17 cellular contexts compared by ENCODE assay signal in genomic region chr21:37259426-37259825, GRCh38. TPM values are rescaled to one million over a fixed set of nuclear protein-coding genes. Genes with fewer than 3 reads are reported as not detected.
A peak's percentile ranks its signal among the peaks of the same experiment; 100 is the strongest.
DNase-seq lines count a peak whose midpoint lies in the region; ATAC-seq, FAIRE-seq and TF ChIP-seq lines count a peak whose summit lies in the region.
"Had no signal": no experiment of that assay in that cellular context is flagged by ENCODE, and none has a peak within 500 bp of the region (broad histone marks: within the 10 kb centered on the region; RNA-seq: fewer than 3 reads in every experiment).

No MANE protein-coding gene starts in this region.

- H3K27me3 ChIP-seq in H7 (ENCODE audit: control insufficient read depth, insufficient read depth, low read length): no peaks in the 10 kb centered on the region

- no peak for ATAC-seq in activated CD8-positive, alpha-beta T cell treated with anti-CD3 and anti-CD28 coated beads for 36 hours
- ATAC-seq in stimulated activated naive CD8-positive, alpha-beta T cell treated with anti-CD3 and anti-CD28 coated beads, Interleukin-15, Interleukin-2, amounts not matched to agents 100 U/mL and 50 U/mL, for 24 hours: no peak
- ATAC-seq: esophagus mucosa, mucosa of descending colon had no signal

- POLR2A ChIA-PET in activated CD8-positive, alpha-beta T cell treated with anti-CD3 and anti-CD28 coated beads for 36 hours (lab: Charles Lee): interaction anchor here (1.0 to 5.5 kb wide), 7 partner anchors 8 to 112 kb away, joined by 3 to 45 read pairs (median 5); partner anchors contain the start of gene VPS26C

- H3K4me3 ChIP-seq in AG10803 (ENCODE audit: low read length) (no peak overlapping the region), H7 (ENCODE audit: insufficient read depth, low read depth, low read length) (no peak overlapping the region)
- H3K4me3 ChIP-seq: mucosa of descending colon had no signal

- CTCF ChIA-PET in activated CD8-positive, alpha-beta T cell treated with anti-CD3 and anti-CD28 coated beads for 36 hours (lab: Charles Lee): interaction anchor here (2.7 kb wide), 1 partner anchor 15 kb away, joined by 10 read pairs; no protein-coding TSS in a partner anchor

- TF ChIP-seq CTCF in AG10803 (conservative IDR thresholded peaks at IDR 0.05; ENCODE audit: low read length): no peak
- TF ChIP-seq CTCF in activated CD8-positive, alpha-beta T cell treated with anti-CD3 and anti-CD28 coated beads for 36 hours (IDR thresholded peaks at IDR 0.05): no peak
- no peak for TF ChIP-seq CTCF in glutamatergic neuron (IDR thresholded peaks at IDR 0.05; ENCODE audit: partially characterized antibody, unreplicated experiment)

- DNase-seq in AG10803 (ENCODE audit: low read depth) (peak; percentile 59), GM12892 (ENCODE audit: insufficient read length) (no peak), glutamatergic neuron (no peak), H7 (no peak), NCI-H1436 (lab: John Stamatoyannopoulos, UW) (no peak)
- no peak for DNase-seq in activated CD8-positive, alpha-beta T cell treated with anti-CD3 and anti-CD28 coated beads for 36 hours
- DNase-seq in stimulated activated naive CD8-positive, alpha-beta T cell treated with anti-CD3 and anti-CD28 coated beads, Interleukin-15, Interleukin-2, amounts not matched to agents 100 U/mL and 50 U/mL, for 24 hours: no peak
- DNase-seq in activated T-helper 2 cell treated with anti-CD3 and anti-CD28 coated beads, Interferon-gamma antibody, Interleukin-2, Interleukin-4, amounts not matched to agents 10 μg/mL and 5 μg/mL and 100 μg/mL, durations not matched to agents 14 hours and 24 hours and 36 hours (ENCODE audit: low spot score): no peak
- DNase-seq: activated naive CD4-positive, alpha-beta T cell treated with Interleukin-2 at 50 U/mL for 16 hours; kidney glomerular epithelial cell; mucosa of descending colon; NCI-H510A; posterior cingulate gyrus; stimulated activated CD4-positive, alpha-beta T cell treated with anti-CD3 and anti-CD28 coated beads, Interleukin-4, amount 100 ng/mL, for 4 hours had no signal

- peak; percentile 46 for FAIRE-seq in GM12892 (lab: Jason Lieb, UNC)
- FAIRE-seq: D721Med had no signal

- peaks cover 45% of the 10 kb centered on the region for H3K4me1 Mint-ChIP-seq in activated CD8-positive, alpha-beta T cell treated with anti-CD3 and anti-CD28 coated beads for 36 hours (ENCODE audit: low read depth)
- peaks cover 22% of the 10 kb centered on the region for H3K4me1 Mint-ChIP-seq in glutamatergic neuron (ENCODE audit: low read depth, unreplicated experiment)
- H3K4me1 Mint-ChIP-seq in activated T-helper 2 cell treated with anti-CD3 and anti-CD28 coated beads, Interferon-gamma antibody, Interleukin-2, Interleukin-4, amounts not matched to agents 10 μg/mL and 5 μg/mL and 100 μg/mL, durations not matched to agents 14 hours and 24 hours and 36 hours (ENCODE audit: low read depth): peaks cover 45% of the 10 kb centered on the region

- H3K9me3 Mint-ChIP-seq in activated CD8-positive, alpha-beta T cell treated with anti-CD3 and anti-CD28 coated beads for 36 hours: no peaks in the 10 kb centered on the region
- peaks cover 11% of the 10 kb centered on the region for H3K9me3 Mint-ChIP-seq in glutamatergic neuron (ENCODE audit: unreplicated experiment)
- H3K9me3 Mint-ChIP-seq in activated T-helper 2 cell treated with anti-CD3 and anti-CD28 coated beads, Interferon-gamma antibody, Interleukin-2, Interleukin-4, amounts not matched to agents 10 μg/mL and 5 μg/mL and 100 μg/mL, durations not matched to agents 14 hours and 24 hours and 36 hours: no peaks in the 10 kb centered on the region
- H3K9me3 Mint-ChIP-seq: dendritic cell treated with granulocyte-macrophage colony-stimulating factor and Interleukin-4, amounts not matched to agents 40 ng/mL and 50 ng/mL, for 4 days had no signal

- TF ChIP-seq POLR2A in GM12892 (IDR thresholded peaks at IDR 0.05; ENCODE audit: low read depth, low read length): no peak

- intact Hi-C loops in activated CD8-positive, alpha-beta T cell treated with anti-CD3 and anti-CD28 coated beads for 36 hours (cut with micrococcal nuclease): no loop called here
- intact Hi-C loops in activated T-helper 2 cell treated with anti-CD3 and anti-CD28 coated beads, Interferon-gamma antibody, Interleukin-2, Interleukin-4, amounts not matched to agents 10 μg/mL and 5 μg/mL and 100 μg/mL, durations not matched to agents 14 hours and 24 hours and 36 hours (cut with micrococcal nuclease): no loop called here

- no peaks in the 10 kb centered on the region for H3K27me3 Mint-ChIP-seq in activated CD8-positive, alpha-beta T cell treated with anti-CD3 and anti-CD28 coated beads for 36 hours
- H3K27me3 Mint-ChIP-seq in glutamatergic neuron (ENCODE audit: unreplicated experiment): peaks cover 2% of the 10 kb centered on the region
- no peaks in the 10 kb centered on the region for H3K27me3 Mint-ChIP-seq in activated T-helper 2 cell treated with anti-CD3 and anti-CD28 coated beads, Interferon-gamma antibody, Interleukin-2, Interleukin-4, amounts not matched to agents 10 μg/mL and 5 μg/mL and 100 μg/mL, durations not matched to agents 14 hours and 24 hours and 36 hours (ENCODE audit: low read depth)
- H3K27me3 Mint-ChIP-seq: dendritic cell treated with granulocyte-macrophage colony-stimulating factor and Interleukin-4, amounts not matched to agents 40 ng/mL and 50 ng/mL, for 4 days had no signal

- peaks cover 34% of the 10 kb centered on the region for H3K36me3 Mint-ChIP-seq in activated CD8-positive, alpha-beta T cell treated with anti-CD3 and anti-CD28 coated beads for 36 hours (ENCODE audit: low read depth)
- H3K36me3 Mint-ChIP-seq in glutamatergic neuron (ENCODE audit: unreplicated experiment): no peaks in the 10 kb centered on the region
- H3K36me3 Mint-ChIP-seq in activated T-helper 2 cell treated with anti-CD3 and anti-CD28 coated beads, Interferon-gamma antibody, Interleukin-2, Interleukin-4, amounts not matched to agents 10 μg/mL and 5 μg/mL and 100 μg/mL, durations not matched to agents 14 hours and 24 hours and 36 hours (ENCODE audit: low read depth): peaks cover 50% of the 10 kb centered on the region

- H3K27ac Mint-ChIP-seq in activated CD8-positive, alpha-beta T cell treated with anti-CD3 and anti-CD28 coated beads for 36 hours: peak overlapping the region; percentile 23
- H3K27ac Mint-ChIP-seq in glutamatergic neuron (ENCODE audit: unreplicated experiment): peak overlapping the region; percentile 34
- no peak overlapping the region for H3K27ac Mint-ChIP-seq in activated T-helper 2 cell treated with anti-CD3 and anti-CD28 coated beads, Interferon-gamma antibody, Interleukin-2, Interleukin-4, amounts not matched to agents 10 μg/mL and 5 μg/mL and 100 μg/mL, durations not matched to agents 14 hours and 24 hours and 36 hours

- H3K36me3 ChIP-seq in H7 (replicated peaks; ENCODE audit: control insufficient read depth, insufficient read depth, low read length): no peaks in the 10 kb centered on the region; the same call in 1 of the 2 replicates

- H3K4me3 Mint-ChIP-seq in activated CD8-positive, alpha-beta T cell treated with anti-CD3 and anti-CD28 coated beads for 36 hours: peak overlapping the region; percentile 86
- no peak overlapping the region for H3K4me3 Mint-ChIP-seq in glutamatergic neuron (ENCODE audit: unreplicated experiment)
- H3K4me3 Mint-ChIP-seq in activated T-helper 2 cell treated with anti-CD3 and anti-CD28 coated beads, Interferon-gamma antibody, Interleukin-2, Interleukin-4, amounts not matched to agents 10 μg/mL and 5 μg/mL and 100 μg/mL, durations not matched to agents 14 hours and 24 hours and 36 hours (ENCODE audit: low read depth): no peak overlapping the region
- H3K4me3 Mint-ChIP-seq: dendritic cell treated with granulocyte-macrophage colony-stimulating factor and Interleukin-4, amounts not matched to agents 40 ng/mL and 50 ng/mL, for 4 days had no signal

RNA-seq across cellular contexts. Expression of gene VPS26C, which starts 7.7 kb away (rescaled TPM):
- 46.2 TPM for polyA plus RNA-seq in GM12892 (2012; ENCODE audit: missing spikeins)
- total RNA-seq in activated CD8-positive, alpha-beta T cell treated with anti-CD3 and anti-CD28 coated beads for 36 hours: 10 to 100 TPM; 70.9 to 73.4 TPM
- 60.3 TPM for total RNA-seq in glutamatergic neuron (ENCODE audit: unreplicated experiment)
- total RNA-seq in H7 (2014; rRNA removed; shearing (Covaris generic)): 56.2 and 68.5 TPM in 2 replicates
- total RNA-seq in activated T-helper 2 cell treated with anti-CD3 and anti-CD28 coated beads, Interferon-gamma antibody, Interleukin-2, Interleukin-4, amounts not matched to agents 10 μg/mL and 5 μg/mL and 100 μg/mL, durations not matched to agents 14 hours and 24 hours and 36 hours: 58.0 and 59.4 TPM in 2 replicates
